8 cellular contexts compared by ENCODE assay signal in genomic region chr12:26936559-26937442, GRCh38. TPM values are rescaled to one million over a fixed set of nuclear protein-coding genes. Genes with fewer than 3 reads are reported as not detected.
DNase-seq lines count a peak whose midpoint lies in the region; ATAC-seq and TF ChIP-seq lines count a peak whose summit lies in the region.

No MANE protein-coding gene starts in this region.

- H3K4me1 ChIP-seq in DND-41 (ENCODE audit: insufficient read depth, low read length) (peaks cover 73% of the 10 kb centered on the region), mammary epithelial cell (ENCODE audit: insufficient read depth, low read length) (peaks cover 12% of the 10 kb centered on the region), muscle layer of duodenum (ENCODE audit: control insufficient read depth in 1 of 2, insufficient read depth in 2 of 2, low read length in 2 of 2) (peaks cover 10 to 45% of the 10 kb centered on the region in 2 donors)

- H3K36me3 ChIP-seq in DND-41 (ENCODE audit: insufficient read depth, low read length) (peaks cover 33% of the 10 kb centered on the region), mammary epithelial cell (ENCODE audit: insufficient read depth, low read length) (peaks cover 6% of the 10 kb centered on the region), muscle layer of duodenum (ENCODE audit: control insufficient read depth in 1 of 2, insufficient read depth in 2 of 2, low read length in 2 of 2) (peaks cover 0 to 6% of the 10 kb centered on the region in 2 donors)

- ATAC-seq in DND-41 (ENCODE audit: insufficient read depth, low read depth) (no peak), GM18505 (IDR thresholded peaks at IDR 0.05; ENCODE audit: unreplicated experiment) (no peak), omental fat pad (ENCODE audit: low FRiP score) (no peak), sciatic nerve (no peak)

- intact Hi-C loops in mammary epithelial cell (cut with micrococcal nuclease), result loop anchor here (10.0 kb wide), 1 partner anchor 208 kb away; no protein-coding TSS in a partner anchor
- intact Hi-C loops in sciatic nerve (cut with DNase I), result no loop called here

- peak; percentile 38 for DNase-seq in DND-41
- peak; percentile 23 for DNase-seq in LoVo (ENCODE audit: low spot score)
- no peak for DNase-seq in mammary epithelial cell
- DNase-seq in NCI-H1105 (lab: John Stamatoyannopoulos, UW), result no peak
- no peak for DNase-seq in omental fat pad (ENCODE audit: low spot score)
- DNase-seq in sciatic nerve (ENCODE audit: low spot score), result no peak

- H3K4me2 ChIP-seq in DND-41 (ENCODE audit: insufficient read depth, low read length), result peak overlapping the region; percentile 76
- peak overlapping the region; percentile 88 for H3K4me2 ChIP-seq in mammary epithelial cell (ENCODE audit: insufficient read depth, low read depth, low read length)

- peak overlapping the region; percentile 90 to 95 for H3K4me3 ChIP-seq in DND-41 (ENCODE audit: low read depth in 1 of 2, low read length in 2 of 2)
- H3K4me3 ChIP-seq in mammary epithelial cell (replicated peaks in 1 of 3; ENCODE audit: insufficient read depth in 1 of 3, low read depth in 2 of 3, low read length in 3 of 3), result peak overlapping the region; percentile 89 to 98 (median 91)
- peak overlapping the region; percentile 79 to 99 for H3K4me3 ChIP-seq in muscle layer of duodenum (ENCODE audit: low read depth in 1 of 2, low read length in 2 of 2)

- 2% methylated on average over 8 of the region's 8 CpGs for WGBS in mammary epithelial cell (ENCODE audit: low coverage, missing lambda C conversion rate)

- in situ Hi-C loops in mammary epithelial cell (cut with MboI; ENCODE audit: low sequenced_read_pairs in 2 of 2), result no loop called here

- CTCF ChIA-PET in mammary epithelial cell (lab: Charles Lee; ENCODE audit: low non-redundant PET), result no interaction called here

- dilution Hi-C loops in mammary epithelial cell (cut with HindIII; ENCODE audit: low sequenced_read_pairs), result no loop called here

- no peak for TF ChIP-seq CTCF in DND-41 (IDR thresholded peaks at IDR 0.05; ENCODE audit: borderline replicate concordance, extremely low read depth, low read length, poor library complexity, severe bottlenecking)
- no peak for TF ChIP-seq CTCF in mammary epithelial cell (conservative IDR thresholded peaks at IDR 0.05 in 1 of 2, IDR thresholded peaks at IDR 0.05 in 1 of 2; ENCODE audit: extremely low read depth in 1 of 2, insufficient read depth in 1 of 2, low read depth in 1 of 2, low read length in 2 of 2)
- no peak for TF ChIP-seq CTCF in omental fat pad (IDR thresholded peaks at IDR 0.05)

- TF ChIP-seq POLR2A in GM18505 (IDR thresholded peaks at IDR 0.05; ENCODE audit: borderline replicate concordance, extremely low read depth, insufficient read depth, insufficient read length), result no peak

- H3K27me3 ChIP-seq in DND-41 (ENCODE audit: insufficient read depth, low read length, poor library complexity) (no peaks in the 10 kb centered on the region), mammary epithelial cell (ENCODE audit: insufficient read depth, low read length) (no peaks in the 10 kb centered on the region), muscle layer of duodenum (ENCODE audit: low read depth, low read length) (no peaks in the 10 kb centered on the region)

- peak overlapping the region; percentile 90 for H3K9ac ChIP-seq in DND-41 (ENCODE audit: low read depth, low read length)
- peak overlapping the region; percentile 97 for H3K9ac ChIP-seq in mammary epithelial cell (ENCODE audit: insufficient read depth, low read length)

- H2AFZ ChIP-seq in DND-41 (ENCODE audit: low read depth, low read length) (peak overlapping the region; percentile 86), mammary epithelial cell (ENCODE audit: low read depth, low read length) (no peak overlapping the region)

- H3K9me3 ChIP-seq in DND-41 (ENCODE audit: insufficient read depth, low read length, severe bottlenecking) (no peaks in the 10 kb centered on the region), mammary epithelial cell (replicated peaks; ENCODE audit: insufficient read depth, low read length) (no peaks in the 10 kb centered on the region), muscle layer of duodenum (ENCODE audit: control insufficient read depth in 1 of 2, low read length in 2 of 2) (no peaks in the 10 kb centered on the region)

- peaks cover 21% of the 10 kb centered on the region for H4K20me1 ChIP-seq in DND-41 (ENCODE audit: insufficient read depth, low read length)
- no peaks in the 10 kb centered on the region for H4K20me1 ChIP-seq in mammary epithelial cell (ENCODE audit: insufficient read depth, low read length)

- BruUV-seq in mammary epithelial cell (replicated peaks; lab: Mats Ljungman, UMichigan), result no TSS peak

- H3K79me2 ChIP-seq in DND-41 (ENCODE audit: insufficient read depth, low read length), result peaks cover 97% of the 10 kb centered on the region
- H3K79me2 ChIP-seq in mammary epithelial cell (ENCODE audit: insufficient read depth, low read length), result peaks cover 94% of the 10 kb centered on the region

- H3K27ac ChIP-seq in DND-41 (ENCODE audit: low read length) (peak overlapping the region; percentile 92), mammary epithelial cell (ENCODE audit: insufficient read depth, low read depth, low read length) (peak overlapping the region; percentile 85), muscle layer of duodenum (ENCODE audit: low read length) (peak overlapping the region; percentile 84)

RNA-seq across cellular contexts. Expression of gene INTS13, which starts 1.0 kb away (rescaled TPM):
- total RNA-seq in mammary epithelial cell (10 to 100 TPM; 25.0 to 37.1 TPM), omental fat pad (10 to 100 TPM; 12.1 to 27.3 (median 19.8) TPM), sciatic nerve (13.9 TPM)
- polyA plus RNA-seq in mammary epithelial cell, result 19.2 TPM
- polyA minus RNA-seq in mammary epithelial cell, result 74.1 TPM

RNA-seq across cellular contexts. Expression of gene FGFR1OP2, which starts 1.5 kb away (rescaled TPM):
- 10 to 100 TPM; 25.7 to 33.3 TPM for total RNA-seq in mammary epithelial cell
- 15.7 TPM for polyA plus RNA-seq in mammary epithelial cell
- polyA minus RNA-seq in mammary epithelial cell, result 28.0 TPM
- 100 to 1,000 TPM in 1 of 4 donors, 10 to 100 TPM in 3; 63.8 to 114 (median 87.0) TPM for total RNA-seq in omental fat pad
- total RNA-seq in sciatic nerve, result 81.9 TPM

Comparison
In these comparisons a context has a peak if more than half of its experiments do, and no peak if none do; other contexts are left out.
1. DNase-seq: peak in DND-41 (single experiment) and LoVo (single experiment); none in mammary epithelial cell (single experiment), NCI-H1105 (single experiment), omental fat pad (single experiment) and sciatic nerve (single experiment).
2. Peak in every context shown above with its lines, with median percentiles within 50 percentile points of each other: H3K27ac ChIP-seq and H3K4me3 ChIP-seq.